ENCODE assay signal across 17 cellular contexts in the genomic region with DNA sequence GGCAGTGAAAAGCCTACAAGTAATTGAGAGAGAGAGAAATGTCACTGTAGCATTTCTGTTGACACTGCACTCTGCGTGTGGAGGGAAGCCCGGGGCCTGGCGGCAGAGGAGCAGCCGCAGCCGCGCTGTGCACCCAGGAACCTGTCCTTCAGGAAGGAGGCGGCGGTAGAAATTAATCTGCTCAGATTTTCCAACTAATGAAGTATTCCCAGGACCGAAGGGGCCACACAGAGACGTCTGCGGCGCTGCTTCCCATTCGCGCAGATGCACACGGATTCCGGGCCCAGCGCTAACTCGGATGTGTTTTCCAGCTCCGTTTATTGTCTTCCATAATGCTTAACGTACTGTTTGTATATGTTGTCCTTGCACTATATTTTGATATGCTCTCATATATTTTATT.
DNase-seq lines count a peak whose midpoint lies in the region; ATAC-seq and TF ChIP-seq lines count a peak whose summit lies in the region.
"Had no signal": no experiment of that assay in that cellular context is flagged by ENCODE, and none has a peak within 500 bp of the region (broad histone marks: within the 10 kb centered on the region; RNA-seq: fewer than 3 reads in every experiment).

No MANE protein-coding gene starts in this region.

- peaks cover 14% of the 10 kb centered on the region for H3K9me3 Mint-ChIP-seq in glutamatergic neuron (ENCODE audit: unreplicated experiment)

- H3K18ac ChIP-seq in neuronal stem cell (ENCODE audit: low read length), result peak overlapping the region; percentile 30

- no peak overlapping the region for H3K14ac ChIP-seq in neuronal stem cell (ENCODE audit: low read length)

- no peak overlapping the region for H3K27ac ChIP-seq in neuronal stem cell (replicated peaks; ENCODE audit: low read length)
- H3K27ac ChIP-seq: BLaER1 had no signal

- H2BK15ac ChIP-seq in neuronal stem cell (ENCODE audit: low read length), result no peak overlapping the region

- WGBS in neuronal stem cell (ENCODE audit: extremely low coverage in 2 of 2, insufficient read length in 2 of 2, insufficient replicate concordance in 1 of 2), 2 donors, result no CpG with 5 or more reads among the region's 20 CpGs

- peaks cover 17% of the 10 kb centered on the region for H3K36me3 Mint-ChIP-seq in glutamatergic neuron (ENCODE audit: unreplicated experiment)
- H3K36me3 Mint-ChIP-seq: CD14-positive monocyte had no signal

- no peak overlapping the region for H3K4ac ChIP-seq in neuronal stem cell (ENCODE audit: low read length)

- ATAC-seq in GM18858 (IDR thresholded peaks at IDR 0.05; ENCODE audit: unreplicated experiment), result no peak
- ATAC-seq: GM12878 had no signal

- H2BK12ac ChIP-seq in neuronal stem cell (ENCODE audit: low read length), result no peak overlapping the region

- peak; percentile 62 for DNase-seq in NCI-H345 (lab: John Stamatoyannopoulos, UW)
- no peak for DNase-seq in NCI-H345 treated with DMSO at 0.1 percent for 48 hours (lab: John Stamatoyannopoulos, UW; ENCODE audit: unreplicated experiment)
- peak; percentile 36 for DNase-seq in DMS153 treated with DMSO at 0.1 percent for 48 hours (lab: John Stamatoyannopoulos, UW; ENCODE audit: unreplicated experiment)
- DNase-seq in glutamatergic neuron, result no peak
- no peak for DNase-seq in neuronal stem cell (ENCODE audit: low spot score)
- DNase-seq in cerebellar cortex (ENCODE audit: low spot score), result no peak
- DNase-seq in NCI-H446 (lab: John Stamatoyannopoulos, UW), result no peak
- DNase-seq: 8988T; CD4-positive, alpha-beta memory T cell; DMS53; DND-41; EL; H9 had no signal

- no peak overlapping the region for H2BK120ac ChIP-seq in neuronal stem cell (ENCODE audit: low read depth, low read length)

- H3K36me3 ChIP-seq in neuronal stem cell (replicated peaks in 1 of 2; ENCODE audit: control insufficient read depth in 2 of 2, insufficient read depth in 2 of 2, low read length in 2 of 2), result peaks cover 0 to 2% of the 10 kb centered on the region in 2 donors

- no peaks in the 10 kb centered on the region for H3K79me1 ChIP-seq in neuronal stem cell (ENCODE audit: low read depth, low read length)

- no peak overlapping the region for H3K9ac ChIP-seq in neuronal stem cell (ENCODE audit: low read depth, low read length, poor library complexity)
- H3K9ac ChIP-seq: BLaER1 had no signal

- H3K4me2 ChIP-seq in neuronal stem cell (ENCODE audit: insufficient read depth, low read length, poor library complexity, severe bottlenecking), result no peak overlapping the region
- H3K4me2 ChIP-seq: BLaER1 had no signal

- H2BK5ac ChIP-seq in neuronal stem cell (ENCODE audit: low read length), result no peak overlapping the region

- no peak overlapping the region for H4K8ac ChIP-seq in neuronal stem cell (ENCODE audit: low read depth, low read length)

- H3K23ac ChIP-seq in neuronal stem cell (ENCODE audit: low read depth, low read length, poor library complexity), result no peak overlapping the region

- H4K91ac ChIP-seq in neuronal stem cell (ENCODE audit: low read depth, low read length, poor library complexity), result no peak overlapping the region

- peaks cover 0 to 1% of the 10 kb centered on the region in 2 donors for H3K4me1 ChIP-seq in neuronal stem cell (ENCODE audit: control insufficient read depth in 2 of 2, insufficient read depth in 1 of 2, low read depth in 1 of 2, low read length in 2 of 2)
- H3K4me1 ChIP-seq: BLaER1 had no signal

- H2AFZ ChIP-seq in neuronal stem cell (ENCODE audit: low read length), result no peak overlapping the region

- peaks cover 25% of the 10 kb centered on the region for H3K4me1 Mint-ChIP-seq in glutamatergic neuron (ENCODE audit: low read depth, unreplicated experiment)
- H3K4me1 Mint-ChIP-seq: CD14-positive monocyte; CD4-positive, alpha-beta memory T cell had no signal

- H3K27ac Mint-ChIP-seq in glutamatergic neuron (ENCODE audit: unreplicated experiment), result no peak overlapping the region
- H3K27ac Mint-ChIP-seq: CD14-positive monocyte; CD4-positive, alpha-beta memory T cell had no signal

- no peak for TF ChIP-seq CTCF in glutamatergic neuron (IDR thresholded peaks at IDR 0.05; ENCODE audit: partially characterized antibody, unreplicated experiment)

- H3K27me3 ChIP-seq in neuronal stem cell (ENCODE audit: control insufficient read depth in 3 of 3, insufficient read depth in 3 of 3, low read depth in 1 of 3, low read length in 3 of 3), result no peaks in the 10 kb centered on the region
- H3K27me3 ChIP-seq: BLaER1 had no signal

- no peak overlapping the region for H2AK5ac ChIP-seq in neuronal stem cell (ENCODE audit: low read depth, low read length)

- peaks cover 0 to 2% of the 10 kb centered on the region in 2 donors for H3K9me3 ChIP-seq in neuronal stem cell (replicated peaks in 1 of 2; ENCODE audit: control insufficient read depth in 2 of 2, insufficient read depth in 1 of 2, low read depth in 1 of 2, low read length in 2 of 2)

- no peak overlapping the region for H3K4me3 ChIP-seq in neuronal stem cell (ENCODE audit: low read length in 2 of 2)
- H3K4me3 ChIP-seq: BLaER1, GM12878 had no signal

- H3K27me3 Mint-ChIP-seq in glutamatergic neuron (ENCODE audit: unreplicated experiment), result no peaks in the 10 kb centered on the region
- H3K27me3 Mint-ChIP-seq: CD4-positive, alpha-beta memory T cell had no signal

- peak overlapping the region; percentile 21 for H3K4me3 Mint-ChIP-seq in glutamatergic neuron (ENCODE audit: unreplicated experiment)
- H3K4me3 Mint-ChIP-seq: CD14-positive monocyte; CD4-positive, alpha-beta memory T cell; H9 had no signal

Comparison
In these comparisons a context has a peak if more than half of its experiments do, and no peak if none do; other contexts are left out.
1. DNase-seq: peak in NCI-H345 (single experiment) and DMS153 treated with DMSO at 0.1 percent for 48 hours (single experiment); none in NCI-H345 treated with DMSO at 0.1 percent for 48 hours (single experiment), glutamatergic neuron (single experiment), neuronal stem cell (single experiment), cerebellar cortex (single experiment) and NCI-H446 (0 of 2).